ENCODE assay signal across 8 cellular contexts in genomic region chr4:180059216-180059881, GRCh38.
DNase-seq lines count a peak whose midpoint lies in the region; TF ChIP-seq lines count a peak whose summit lies in the region.

No MANE protein-coding gene starts in this region.

- no peaks in the 10 kb centered on the region for H3K9me3 ChIP-seq in OCI-LY7 (ENCODE audit: low read length)

- H3K79me2 ChIP-seq in OCI-LY7 (ENCODE audit: insufficient read depth, low read depth, low read length), result no peaks in the 10 kb centered on the region

- H2AFZ ChIP-seq in OCI-LY7 (ENCODE audit: low read length), result no peak overlapping the region

- H3K9me2 ChIP-seq in OCI-LY7 (ENCODE audit: insufficient read depth, low read length), result no peaks in the 10 kb centered on the region

- H3K27ac ChIP-seq in OCI-LY7 (ENCODE audit: low read depth, low read length, poor library complexity, severe bottlenecking), result no peak overlapping the region

- POLR2A ChIA-PET in GM10248 (lab: Yijun Ruan, JAX) (no interaction called here), OCI-LY7 (lab: Charles Lee) (no interaction called here)

- intact Hi-C loops in OCI-LY7 (cut with micrococcal nuclease; ENCODE audit: unreplicated experiment), result no loop called here

- H3K4me3 ChIP-seq in HFF-Myc (replicated peaks; ENCODE audit: low read depth, low read length) (0 out of 2 replicates have a peak overlapping the region, but pooled peaks have one; percentile 19), fibroblast of villous mesenchyme (ENCODE audit: low read depth, low read length) (peak overlapping the region; percentile 30), OCI-LY7 (ENCODE audit: low read depth, low read length, poor library complexity, severe bottlenecking) (no peak overlapping the region)

- no peaks in the 10 kb centered on the region for H3K4me1 ChIP-seq in OCI-LY7 (ENCODE audit: insufficient read depth, low read length, poor library complexity, severe bottlenecking)

- BruUV-seq in OCI-LY7 (replicated peaks; lab: Mats Ljungman, UMichigan), result no TSS peak

- no peak overlapping the region for H3K4me2 ChIP-seq in OCI-LY7 (ENCODE audit: low read length)

- TF ChIP-seq CTCF in GM10248 (IDR thresholded peaks at IDR 0.05; ENCODE audit: control extremely low read depth, extremely low read depth, low read depth, missing control alignments), result no peak
- TF ChIP-seq CTCF in HFF-Myc (IDR thresholded peaks at IDR 0.05; ENCODE audit: low read depth, low read length, missing control alignments), result no peak
- no peak for TF ChIP-seq CTCF in fibroblast of villous mesenchyme (IDR thresholded peaks at IDR 0.05; ENCODE audit: insufficient read depth, low read depth, low read length)
- no peak for TF ChIP-seq CTCF in OCI-LY7 (conservative IDR thresholded peaks at IDR 0.05; ENCODE audit: low read length)

- DNase-seq in GM10248 (ENCODE audit: extremely low spot score) (peak; percentile 32), HFF-Myc (ENCODE audit: extremely low read depth, low read depth) (no peak), SK-N-DZ (ENCODE audit: low spot score) (peak; percentile 40), fibroblast of villous mesenchyme (ENCODE audit: low read depth) (no peak), pons (ENCODE audit: low spot score) (peak; percentile 14), NCI-H774 (lab: John Stamatoyannopoulos, UW) (no peak), OCI-LY7 (ENCODE audit: low spot score) (no peak), DMS79 treated with DMSO at 0.1 percent for 48 hours (lab: John Stamatoyannopoulos, UW) (no peak)

- H4K20me1 ChIP-seq in OCI-LY7 (ENCODE audit: insufficient read depth, low read length), result no peaks in the 10 kb centered on the region

- CTCF ChIA-PET in GM10248 (lab: Yijun Ruan, JAX) (no interaction called here), OCI-LY7 (lab: Charles Lee; ENCODE audit: unreplicated experiment) (no interaction called here)

- H3K36me3 ChIP-seq in OCI-LY7 (ENCODE audit: insufficient read depth, low read length), result no peaks in the 10 kb centered on the region

Comparison
In these comparisons a context has a peak if more than half of its experiments do, and no peak if none do; other contexts are left out.
1. DNase-seq: peak in GM10248 (single experiment), SK-N-DZ (single experiment) and pons (single experiment); none in HFF-Myc (single experiment), fibroblast of villous mesenchyme (single experiment), NCI-H774 (single experiment), OCI-LY7 (single experiment) and DMS79 treated with DMSO at 0.1 percent for 48 hours (single experiment).